Comparison of ENCODE assay signal across 19 cellular contexts in genomic region chr6:139415365-139415764, GRCh38. TPM values are rescaled to one million over a fixed set of nuclear protein-coding genes. Genes with fewer than 3 reads are reported as not detected.
A peak's percentile ranks its signal among the peaks of the same experiment; 100 is the strongest.
DNase-seq lines count a peak whose midpoint lies in the region; ATAC-seq, FAIRE-seq and TF ChIP-seq lines count a peak whose summit lies in the region.
"Had no signal": no experiment of that assay in that cellular context is flagged by ENCODE, and none has a peak within 500 bp of the region (broad histone marks: within the 10 kb centered on the region; RNA-seq: fewer than 3 reads in every experiment).

No MANE protein-coding gene starts in this region.

- POLR2A ChIA-PET in SK-N-SH (lab: Yijun Ruan, JAX), result interaction anchor here (0.6 kb wide), 1 partner anchor 220 kb away, joined by 3 read pairs; no protein-coding TSS in a partner anchor

- 31% methylated on average over 3 of the region's 3 CpGs for WGBS in SK-N-SH (ENCODE audit: low lambda C conversion rate)
- 46 to 71% (median 49%) methylated on average over 3 of the region's 3 CpGs for WGBS in small intestine, 3 donors

- H3K9me3 ChIP-seq in SK-N-SH (no peaks in the 10 kb centered on the region), small intestine (ENCODE audit: control insufficient read depth, low read depth) (no peaks in the 10 kb centered on the region)
- H3K9me3 ChIP-seq: BLaER1, Caco-2, HAP-1 had no signal

- ATAC-seq in SK-N-SH treated with all-trans-retinoic acid at 6 μM for 48 hours, result no peak
- peak; percentile 64 for ATAC-seq in left colon
- no peak for ATAC-seq in GM18520 (IDR thresholded peaks at IDR 0.05; ENCODE audit: unreplicated experiment)
- ATAC-seq: CD8-positive, alpha-beta T cell had no signal

- no peak for FAIRE-seq in small intestine (lab: Jason Lieb, UNC)
- FAIRE-seq: A204.1, GM12892, H54 had no signal

- H3K9ac ChIP-seq in SK-N-SH, result no peak overlapping the region
- H3K9ac ChIP-seq: BLaER1 had no signal

- H2AFZ ChIP-seq in SK-N-SH (ENCODE audit: low read depth), result 0 out of 2 replicates have a peak overlapping the region, but pooled peaks have one; percentile 22

- no peak for TF ChIP-seq CTCF in SK-N-SH (IDR thresholded peaks at IDR 0.05)

- H3K4me3 ChIP-seq in SK-N-SH (ENCODE audit: low read depth in 2 of 2, low read length in 1 of 2) (no peak overlapping the region), small intestine (ENCODE audit: low read depth in 1 of 2, low read length in 2 of 2) (no peak overlapping the region)
- H3K4me3 ChIP-seq: BLaER1, HAP-1 had no signal

- TF ChIP-seq EP300 in SK-N-SH (IDR thresholded peaks at IDR 0.05; ENCODE audit: borderline replicate concordance in 1 of 2, low read depth in 1 of 2, low read length in 1 of 2), result no peak

- H3K4me1 ChIP-seq in SK-N-SH (ENCODE audit: control insufficient read depth in 1 of 2, insufficient read depth in 2 of 2, low read depth in 1 of 2, low read length in 1 of 2), result no peaks in the 10 kb centered on the region
- H3K4me1 ChIP-seq in small intestine (ENCODE audit: control insufficient read depth in 2 of 2, insufficient read depth in 1 of 2, low read depth in 1 of 2, low read length in 1 of 2), result no peaks in the 10 kb centered on the region
- H3K4me1 ChIP-seq: BLaER1, Caco-2, HAP-1 had no signal

- H3K36me3 ChIP-seq in SK-N-SH (replicated peaks in 1 of 2; ENCODE audit: control insufficient read depth in 1 of 2, insufficient read depth in 2 of 2, low read length in 1 of 2) (no peaks in the 10 kb centered on the region), small intestine (ENCODE audit: control insufficient read depth in 2 of 2, insufficient read depth in 2 of 2, low read length in 2 of 2) (no peaks in the 10 kb centered on the region)
- H3K36me3 ChIP-seq: BLaER1, HAP-1 had no signal

- no peaks in the 10 kb centered on the region for H3K79me2 ChIP-seq in SK-N-SH (ENCODE audit: insufficient read depth)

- no peak overlapping the region for H3K4me2 ChIP-seq in SK-N-SH
- H3K4me2 ChIP-seq: BLaER1 had no signal

- intact Hi-C loops in left colon (cut with DNase I, micrococcal nuclease), result no loop called here

- H3K27me3 ChIP-seq in SK-N-SH (ENCODE audit: insufficient read depth) (no peaks in the 10 kb centered on the region), small intestine (ENCODE audit: control insufficient read depth in 2 of 2, insufficient read depth in 2 of 2, low read length in 2 of 2) (no peaks in the 10 kb centered on the region)
- H3K27me3 ChIP-seq: BLaER1 had no signal

- TF ChIP-seq RAD21 in SK-N-SH (IDR thresholded peaks at IDR 0.05; ENCODE audit: low read length), result no peak

- no peaks in the 10 kb centered on the region for H4K20me1 ChIP-seq in SK-N-SH (ENCODE audit: insufficient read depth)
- H4K20me1 ChIP-seq: BLaER1 had no signal

- CTCF ChIA-PET in SK-N-SH (lab: Yijun Ruan, JAX), result no interaction called here

- H3F3A ChIP-seq in SK-N-SH (replicated peaks; ENCODE audit: insufficient read depth), result no peaks in the 10 kb centered on the region

- H3K27ac ChIP-seq in SK-N-SH (ENCODE audit: low read depth in 2 of 2, low read length in 1 of 2), result no peak overlapping the region
- H3K27ac ChIP-seq in small intestine (ENCODE audit: low read depth in 1 of 2, low read length in 1 of 2), result no peak overlapping the region
- H3K27ac ChIP-seq: 22Rv1, BLaER1, C4-2B had no signal

- DNase-seq in SK-N-SH (no peak), left colon (no peak), small intestine (peak; percentile 11), dermis blood vessel endothelial cell (no peak)
- DNase-seq: Caco-2; CD4-positive, CD25-positive, alpha-beta regulatory T cell; CD8-positive, alpha-beta T cell; DMS153; DND-41; GOT3 had no signal

- H3K9me2 ChIP-seq in SK-N-SH, result no peaks in the 10 kb centered on the region

TF ChIP-seq in SK-N-SH, 30 proteins besides CTCF, POLR2A, EP300 and RAD21:
- TF ChIP-seq TAF1 (IDR thresholded peaks at IDR 0.05; ENCODE audit: borderline replicate concordance, low read depth, low read length) (no peak), RXRA (IDR thresholded peaks at IDR 0.05; ENCODE audit: borderline replicate concordance, low read depth) (no peak), TEAD4 (IDR thresholded peaks at IDR 0.05; ENCODE audit: borderline replicate concordance, insufficient read depth) (no peak), USF1 (IDR thresholded peaks at IDR 0.05; ENCODE audit: borderline replicate concordance, low read depth) (no peak), PBX3 (IDR thresholded peaks at IDR 0.05) (no peak)

TF ChIP-seq in SK-N-SH treated with all-trans-retinoic acid at 6 μM for 48 hours, 23 proteins besides CTCF, POLR2A, EP300 and RAD21:
- TF ChIP-seq POU6F1 (CRISPR knock-in tag; IDR thresholded peaks at IDR 0.05; ENCODE audit: borderline replicate concordance, low read depth), result no peak

RNA-seq across cellular contexts. Expression of gene CITED2, which starts 40.9 kb away (rescaled TPM):
- 159 and 173 TPM in 2 replicates for polyA plus RNA-seq in SK-N-SH (2012; rRNA removed)
- 133 and 135 TPM in 2 replicates for polyA plus RNA-seq in SK-N-SH (2012; cell fraction: cytosol; rRNA removed)
- polyA plus RNA-seq in SK-N-SH (2012; cell fraction: nucleus; rRNA removed), result 156 and 252 TPM in 2 replicates
- 100 to 1,000 TPM in 1 of 2 donors, 10 to 100 TPM in 1; 75.0 to 109 TPM for total RNA-seq in left colon
- polyA plus RNA-seq in small intestine, result 10 to 100 TPM; 21.1 to 39.5 (median 23.5) TPM
- 28.8 and 50.0 TPM in 2 replicates for total RNA-seq in dermis blood vessel endothelial cell
